Comparison of ENCODE assay signal across 8 cellular contexts in genomic region chr1:10474613-10475507, GRCh38. TPM values are rescaled to one million over a fixed set of nuclear protein-coding genes. Genes with fewer than 3 reads are reported as not detected.
DNase-seq lines count a peak whose midpoint lies in the region; ATAC-seq and TF ChIP-seq lines count a peak whose summit lies in the region.

Gene PEX14 (plus strand): TSS chr1:10474950. CDS start chr1:10474967, 17 bp downstream.

- H3K36me3 ChIP-seq in RWPE2 (ENCODE audit: low read depth): peaks cover 3% of the 10 kb centered on the region

- no peaks in the 10 kb centered on the region for H3K9me3 ChIP-seq in RWPE2 (ENCODE audit: severe bottlenecking)

- no peaks in the 10 kb centered on the region for H3K27me3 Mint-ChIP-seq in activated T-helper 2 cell treated with anti-CD3 and anti-CD28 coated beads, Interferon-gamma antibody, Interleukin-2, Interleukin-4, amounts not matched to agents 10 μg/mL and 5 μg/mL and 100 μg/mL, durations not matched to agents 14 hours and 24 hours and 36 hours (ENCODE audit: low read depth)
- no peaks in the 10 kb centered on the region for H3K27me3 Mint-ChIP-seq in natural killer cell treated with Interleukin-12 subunit alpha and Interleukin-12 subunit beta and Interleukin-15 and Interleukin-18, amount 100 ng/mL, for 72 hours

- H3K4me3 ChIP-seq in RWPE2 (ENCODE audit: severe bottlenecking): peak within 1 kb of the TSS; percentile 67
- peak within 1 kb of the TSS; percentile 91 for H3K4me3 ChIP-seq in fibroblast of the aortic adventitia (ENCODE audit: low read depth, low read length)

- peak within 1 kb of the TSS; percentile 90 for H3K4me3 Mint-ChIP-seq in activated T-helper 2 cell treated with anti-CD3 and anti-CD28 coated beads, Interferon-gamma antibody, Interleukin-2, Interleukin-4, amounts not matched to agents 10 μg/mL and 5 μg/mL and 100 μg/mL, durations not matched to agents 14 hours and 24 hours and 36 hours (ENCODE audit: low read depth)
- H3K4me3 Mint-ChIP-seq in natural killer cell treated with Interleukin-12 subunit alpha and Interleukin-12 subunit beta and Interleukin-15 and Interleukin-18, amount 100 ng/mL, for 72 hours: peak within 1 kb of the TSS; percentile 94

- H3K27ac Mint-ChIP-seq in activated T-helper 2 cell treated with anti-CD3 and anti-CD28 coated beads, Interferon-gamma antibody, Interleukin-2, Interleukin-4, amounts not matched to agents 10 μg/mL and 5 μg/mL and 100 μg/mL, durations not matched to agents 14 hours and 24 hours and 36 hours: peak within 1 kb of the TSS; percentile 86
- peak within 1 kb of the TSS; percentile 68 to 86 for H3K27ac Mint-ChIP-seq in natural killer cell treated with Interleukin-12 subunit alpha and Interleukin-12 subunit beta and Interleukin-15 and Interleukin-18, amount 100 ng/mL, for 72 hours

- no peaks in the 10 kb centered on the region for H3K27me3 ChIP-seq in RWPE2 (ENCODE audit: insufficient read depth, poor library complexity, severe bottlenecking)

- peak within 1 kb of the TSS; percentile 62 for H3K27ac ChIP-seq in RWPE2 (ENCODE audit: poor library complexity, severe bottlenecking)

- H3K4me1 Mint-ChIP-seq in activated T-helper 2 cell treated with anti-CD3 and anti-CD28 coated beads, Interferon-gamma antibody, Interleukin-2, Interleukin-4, amounts not matched to agents 10 μg/mL and 5 μg/mL and 100 μg/mL, durations not matched to agents 14 hours and 24 hours and 36 hours (ENCODE audit: low read depth): peaks cover 30% of the 10 kb centered on the region
- H3K4me1 Mint-ChIP-seq in natural killer cell treated with Interleukin-12 subunit alpha and Interleukin-12 subunit beta and Interleukin-15 and Interleukin-18, amount 100 ng/mL, for 72 hours (ENCODE audit: low read depth in 2 of 2): peaks cover 31 to 35% of the 10 kb centered on the region in 2 donors

- ATAC-seq in GM21737 (IDR thresholded peaks at IDR 0.05; ENCODE audit: unreplicated experiment) (peak; percentile 68), RWPE2 (ENCODE audit: low read depth) (peak; percentile 87)
- peak; percentile 92 to 94 for ATAC-seq in natural killer cell treated with Interleukin-12 subunit alpha and Interleukin-12 subunit beta and Interleukin-15 and Interleukin-18, amount 100 ng/mL, for 72 hours

- TF ChIP-seq CTCF in RWPE2 (IDR thresholded peaks at IDR 0.05; ENCODE audit: poor library complexity, severe bottlenecking) (no peak), fibroblast of the aortic adventitia (IDR thresholded peaks at IDR 0.05; ENCODE audit: insufficient read depth, low read length) (no peak)

- peaks cover 9% of the 10 kb centered on the region for H3K36me3 Mint-ChIP-seq in activated T-helper 2 cell treated with anti-CD3 and anti-CD28 coated beads, Interferon-gamma antibody, Interleukin-2, Interleukin-4, amounts not matched to agents 10 μg/mL and 5 μg/mL and 100 μg/mL, durations not matched to agents 14 hours and 24 hours and 36 hours (ENCODE audit: low read depth)
- no peaks in the 10 kb centered on the region for H3K36me3 Mint-ChIP-seq in natural killer cell treated with Interleukin-12 subunit alpha and Interleukin-12 subunit beta and Interleukin-15 and Interleukin-18, amount 100 ng/mL, for 72 hours

- peaks cover 8% of the 10 kb centered on the region for H3K4me1 ChIP-seq in RWPE2 (ENCODE audit: insufficient read depth, poor library complexity, severe bottlenecking)

- intact Hi-C loops in activated T-helper 2 cell treated with anti-CD3 and anti-CD28 coated beads, Interferon-gamma antibody, Interleukin-2, Interleukin-4, amounts not matched to agents 10 μg/mL and 5 μg/mL and 100 μg/mL, durations not matched to agents 14 hours and 24 hours and 36 hours (cut with micrococcal nuclease): loop anchor here (2.0 kb wide), 1 partner anchor 76 kb away; the partner anchor contains the start of gene PGD

- DNase-seq in DMS153 treated with DMSO at 0.1 percent for 48 hours (lab: John Stamatoyannopoulos, UW; ENCODE audit: unreplicated experiment): peak; percentile 89
- DNase-seq in LHCN-M2 (ENCODE audit: low read depth): peak; percentile 82
- DNase-seq in RWPE2 (ENCODE audit: low spot score): peak; percentile 86
- DNase-seq in activated T-helper 2 cell treated with anti-CD3 and anti-CD28 coated beads, Interferon-gamma antibody, Interleukin-2, Interleukin-4, amounts not matched to agents 10 μg/mL and 5 μg/mL and 100 μg/mL, durations not matched to agents 14 hours and 24 hours and 36 hours (ENCODE audit: low spot score): peak; percentile 85
- peak; percentile 77 for DNase-seq in fibroblast of the aortic adventitia (ENCODE audit: low read depth)
- DNase-seq in natural killer cell treated with Interleukin-12 subunit alpha and Interleukin-12 subunit beta and Interleukin-15 and Interleukin-18, amount 100 ng/mL, for 72 hours (ENCODE audit: low spot score): peak; percentile 91
- DNase-seq in stimulated activated naive CD4-positive, alpha-beta T cell treated with Interleukin-2 at 50 U/mL for 16 hours (lab: John Stamatoyannopoulos, UW): peak; percentile 86

- H3K9me3 Mint-ChIP-seq in activated T-helper 2 cell treated with anti-CD3 and anti-CD28 coated beads, Interferon-gamma antibody, Interleukin-2, Interleukin-4, amounts not matched to agents 10 μg/mL and 5 μg/mL and 100 μg/mL, durations not matched to agents 14 hours and 24 hours and 36 hours: no peaks in the 10 kb centered on the region
- H3K9me3 Mint-ChIP-seq in natural killer cell treated with Interleukin-12 subunit alpha and Interleukin-12 subunit beta and Interleukin-15 and Interleukin-18, amount 100 ng/mL, for 72 hours: no peaks in the 10 kb centered on the region

RNA-seq across cellular contexts. Expression of gene PEX14, which starts in this region (rescaled TPM):
- total RNA-seq in LHCN-M2 (2014; rRNA removed) (13.4 and 16.5 TPM in 2 replicates), fibroblast of the aortic adventitia (ENCODE audit: low replicate concordance) (8.3 and 12.2 TPM in 2 replicates)
- polyA plus RNA-seq in LHCN-M2 (2012): 19.5 TPM
- 23.1 and 25.1 TPM in 2 replicates for total RNA-seq in activated T-helper 2 cell treated with anti-CD3 and anti-CD28 coated beads, Interferon-gamma antibody, Interleukin-2, Interleukin-4, amounts not matched to agents 10 μg/mL and 5 μg/mL and 100 μg/mL, durations not matched to agents 14 hours and 24 hours and 36 hours
- total RNA-seq in natural killer cell treated with Interleukin-12 subunit alpha and Interleukin-12 subunit beta and Interleukin-15 and Interleukin-18, amount 100 ng/mL, for 72 hours: 10 to 100 TPM; 20.7 to 23.7 TPM

Comparison
In these comparisons a context has a peak if more than half of its experiments do, and no peak if none do; other contexts are left out.
1. Peak in every context shown above with its lines: DNase-seq, ATAC-seq, H3K4me3 ChIP-seq and H3K27ac ChIP-seq.